12 cellular contexts compared by ENCODE assay signal in genomic region chr2:62344472-62344871, GRCh38.
DNase-seq lines count a peak whose midpoint lies in the region; ATAC-seq, FAIRE-seq and TF ChIP-seq lines count a peak whose summit lies in the region.
"Had no signal": no experiment of that assay in that cellular context is flagged by ENCODE, and none has a peak within 500 bp of the region (broad histone marks: within the 10 kb centered on the region; RNA-seq: fewer than 3 reads in every experiment).

No MANE protein-coding gene starts in this region.

- intact Hi-C loops in PC-3 (cut with micrococcal nuclease): no loop called here
- intact Hi-C loops in thyroid gland (cut with DNase I): no loop called here

- H3K4me3 ChIP-seq in PC-3 (ENCODE audit: low read length) (no peak overlapping the region), thyroid gland (replicated peaks in 1 of 3) (no peak overlapping the region), gastroesophageal sphincter (no peak overlapping the region)
- H3K4me3 ChIP-seq: thoracic aorta had no signal

- H3F3A ChIP-seq in PC-3 (ENCODE audit: low read length, unreplicated experiment): no peaks in the 10 kb centered on the region

- no peak overlapping the region for H3K4me2 ChIP-seq in PC-3 (ENCODE audit: low read length)

- H3K27ac ChIP-seq in PC-3 (ENCODE audit: low read length): no peak overlapping the region
- H3K27ac ChIP-seq in thyroid gland: peak overlapping the region in 1 of 3 donors; percentile 42
- H3K27ac ChIP-seq in gastroesophageal sphincter: no peak overlapping the region
- H3K27ac ChIP-seq: C4-2B, thoracic aorta had no signal

- ATAC-seq in activated naive CD4-positive, alpha-beta T cell treated with anti-CD3 and anti-CD28 coated beads, Interleukin-2, amount 50 U/mL, for 72 hours: peak; percentile 83
- peak; percentile 62 for ATAC-seq in HG02870 (IDR thresholded peaks at IDR 0.05; ENCODE audit: unreplicated experiment)
- ATAC-seq in PC-3: peak; percentile 92
- ATAC-seq in gastroesophageal sphincter: no peak
- ATAC-seq: HCT116 had no signal

- no peak for DNase-seq in activated naive CD4-positive, alpha-beta T cell treated with anti-CD3 and anti-CD28 coated beads, Interleukin-2, amount 50 U/mL, for 72 hours (ENCODE audit: low spot score in 2 of 2)
- no peak for DNase-seq in activated naive CD4-positive, alpha-beta T cell treated with Interleukin-2 at 50 U/mL for 16 hours
- DNase-seq in PC-3 (peak; percentile 89), thyroid gland (peak; percentile 37 to 56), NOMO-1 treated with DMSO at 0.1 percent for 48 hours (lab: John Stamatoyannopoulos, UW; ENCODE audit: unreplicated experiment) (no peak), urothelium cell line (ENCODE audit: low spot score) (no peak)

- H3K9me2 ChIP-seq in PC-3 (replicated peaks; ENCODE audit: low read length): no peaks in the 10 kb centered on the region

- TF ChIP-seq CTCF in PC-3 (conservative IDR thresholded peaks at IDR 0.05; ENCODE audit: low read depth, low read length) (no peak), thyroid gland (IDR thresholded peaks at IDR 0.05) (no peak), gastroesophageal sphincter (IDR thresholded peaks at IDR 0.05) (no peak)

- WGBS in thyroid gland, 2 donors: 52 to 72% methylated on average over 5 of the region's 5 CpGs
- WGBS in gastroesophageal sphincter (ENCODE audit: low coverage in 1 of 2), 2 donors: 77 to 91% methylated on average over 2 to 5 of the region's 5 CpGs

- H3K27ac Mint-ChIP-seq in activated naive CD4-positive, alpha-beta T cell treated with anti-CD3 and anti-CD28 coated beads, Interleukin-2, amount 50 U/mL, for 72 hours: no peak overlapping the region

- no peaks in the 10 kb centered on the region for H3K9me3 ChIP-seq in PC-3 (ENCODE audit: low read length)
- no peaks in the 10 kb centered on the region for H3K9me3 ChIP-seq in thyroid gland
- no peaks in the 10 kb centered on the region for H3K9me3 ChIP-seq in gastroesophageal sphincter
- H3K9me3 ChIP-seq: thoracic aorta had no signal

- H3K4me1 ChIP-seq in PC-3 (ENCODE audit: insufficient read depth, low read length) (peaks cover 3% of the 10 kb centered on the region; the same call in 1 of the 2 replicates), thyroid gland (peaks cover 0 to 17% of the 10 kb centered on the region in 2 donors), gastroesophageal sphincter (peaks cover 0 to 4% (median 0%) of the 10 kb centered on the region in 3 donors)

- POLR2A ChIA-PET in PC-3 (lab: Charles Lee; ENCODE audit: unreplicated experiment): no interaction called here

- TF ChIP-seq POLR2A in thyroid gland (IDR thresholded peaks at IDR 0.05) (no peak), gastroesophageal sphincter (IDR thresholded peaks at IDR 0.05) (no peak)

- H3K9me3 Mint-ChIP-seq in activated naive CD4-positive, alpha-beta T cell treated with anti-CD3 and anti-CD28 coated beads, Interleukin-2, amount 50 U/mL, for 72 hours: no peaks in the 10 kb centered on the region
- H3K9me3 Mint-ChIP-seq: central memory CD8-positive, alpha-beta T cell had no signal

- no peak overlapping the region for H2AFZ ChIP-seq in PC-3 (ENCODE audit: low read length)

- BruUV-seq in PC-3 (replicated peaks; lab: Mats Ljungman, UMichigan): no TSS peak

- no peaks in the 10 kb centered on the region for H3K36me3 Mint-ChIP-seq in activated naive CD4-positive, alpha-beta T cell treated with anti-CD3 and anti-CD28 coated beads, Interleukin-2, amount 50 U/mL, for 72 hours

- TF ChIP-seq EP300 in gastroesophageal sphincter (IDR thresholded peaks at IDR 0.05): no peak

- H4K20me1 ChIP-seq in PC-3 (ENCODE audit: low read length): no peaks in the 10 kb centered on the region

- H3K36me3 ChIP-seq in PC-3 (ENCODE audit: low read depth, low read length) (no peaks in the 10 kb centered on the region), thyroid gland (no peaks in the 10 kb centered on the region), gastroesophageal sphincter (no peaks in the 10 kb centered on the region)
- H3K36me3 ChIP-seq: thoracic aorta had no signal

- no peaks in the 10 kb centered on the region for H3K79me2 ChIP-seq in PC-3 (ENCODE audit: low read length)

- FAIRE-seq in urothelium cell line (lab: Jason Lieb, UNC): no peak

- H3K9ac ChIP-seq in PC-3 (ENCODE audit: low read length): no peak overlapping the region

- H3K27me3 ChIP-seq in PC-3 (ENCODE audit: low read length) (no peaks in the 10 kb centered on the region), thyroid gland (no peaks in the 10 kb centered on the region), gastroesophageal sphincter (no peaks in the 10 kb centered on the region)

- CTCF ChIA-PET in PC-3 (lab: Charles Lee): no interaction called here

Comparison
In these comparisons a context has a peak if more than half of its experiments do, and no peak if none do; other contexts are left out.
1. DNase-seq: peak in PC-3 (single experiment) and thyroid gland (2 of 2); none in activated naive CD4-positive, alpha-beta T cell treated with anti-CD3 and anti-CD28 coated beads, Interleukin-2, amount 50 U/mL, for 72 hours (0 of 2), activated naive CD4-positive, alpha-beta T cell treated with Interleukin-2 at 50 U/mL for 16 hours (single experiment), NOMO-1 treated with DMSO at 0.1 percent for 48 hours (single experiment) and urothelium cell line (single experiment).